Comparison of ENCODE assay signal across 11 cellular contexts in the genomic region with DNA sequence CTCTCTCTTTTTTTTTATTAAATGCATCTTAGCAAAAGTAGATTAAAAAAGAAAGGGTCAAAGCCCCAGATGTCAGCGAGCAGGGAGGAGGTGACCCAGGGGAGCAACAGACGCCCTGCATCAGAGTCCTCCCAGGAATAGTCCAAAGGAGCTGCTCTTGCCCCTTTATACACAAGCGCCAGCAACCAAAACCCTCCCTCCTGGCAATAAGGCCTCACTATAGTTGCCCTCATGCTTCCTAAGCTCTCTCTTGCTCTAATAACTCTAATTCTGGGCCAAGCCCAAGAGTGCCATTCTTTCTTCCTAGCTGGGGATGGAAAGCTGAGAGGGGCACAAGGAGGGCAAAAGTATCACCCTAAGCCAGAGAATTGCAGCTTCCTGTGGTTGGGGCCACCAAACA. TPM values are rescaled to one million over a fixed set of nuclear protein-coding genes. Genes with fewer than 3 reads are reported as not detected.
A peak's percentile ranks its signal among the peaks of the same experiment; 100 is the strongest.
DNase-seq lines count a peak whose midpoint lies in the region; ATAC-seq and TF ChIP-seq lines count a peak whose summit lies in the region.
"Had no signal": no experiment of that assay in that cellular context is flagged by ENCODE, and none has a peak within 500 bp of the region (broad histone marks: within the 10 kb centered on the region; RNA-seq: fewer than 3 reads in every experiment).

No MANE protein-coding gene starts in this region.

- H3K79me2 ChIP-seq in DOHH2 (ENCODE audit: control insufficient read depth, low read length) (peaks cover 14% of the 10 kb centered on the region), SU-DHL-6 (ENCODE audit: insufficient read depth, low read length) (no peaks in the 10 kb centered on the region; the same call in 1 of the 2 replicates)

- intact Hi-C loops in psoas muscle (cut with DNase I), result no loop called here

- peak overlapping the region; percentile 84 for H3K9ac ChIP-seq in SU-DHL-6 (ENCODE audit: low read length)

- TF ChIP-seq CTCF in DOHH2 (IDR thresholded peaks at IDR 0.05; ENCODE audit: low read depth, low read length, poor library complexity, severe bottlenecking), result no peak
- TF ChIP-seq CTCF in SU-DHL-6 (IDR thresholded peaks at IDR 0.05; ENCODE audit: insufficient read depth, low read length, poor library complexity, severe bottlenecking), result no peak
- TF ChIP-seq CTCF in gastroesophageal sphincter (IDR thresholded peaks at IDR 0.05), result no peak
- no peak for TF ChIP-seq CTCF in psoas muscle (IDR thresholded peaks at IDR 0.05)

- H3K36me3 ChIP-seq in DOHH2 (ENCODE audit: control insufficient read depth, low read length), result peaks cover 81% of the 10 kb centered on the region
- no peaks in the 10 kb centered on the region; the same call in 1 of the 2 replicates for H3K36me3 ChIP-seq in SU-DHL-6 (ENCODE audit: low read length)
- H3K36me3 ChIP-seq in gastroesophageal sphincter, result peaks cover 0 to 43% of the 10 kb centered on the region in 2 donors
- peaks cover 10 to 57% of the 10 kb centered on the region in 2 donors for H3K36me3 ChIP-seq in psoas muscle (ENCODE audit: insufficient read depth in 1 of 2, low read depth in 1 of 2)

- H4K20me1 ChIP-seq in DOHH2 (ENCODE audit: control insufficient read depth, insufficient read depth, low read depth, low read length) (no peaks in the 10 kb centered on the region), SU-DHL-6 (ENCODE audit: low read depth, low read length) (no peaks in the 10 kb centered on the region)

- H3K4me2 ChIP-seq in DOHH2 (ENCODE audit: low read length) (peak overlapping the region; percentile 97), SU-DHL-6 (ENCODE audit: low read depth, low read length, poor library complexity, severe bottlenecking) (peak overlapping the region; percentile 87)

- no peak for TF ChIP-seq EP300 in gastroesophageal sphincter (IDR thresholded peaks at IDR 0.05)

- H3K27me3 Mint-ChIP-seq in activated T-cell treated with anti-CD3 and anti-CD28 coated beads, Interleukin-2, amount 50 U/mL, for 4 hours (ENCODE audit: low read depth), result no peaks in the 10 kb centered on the region

- H3K27me3 ChIP-seq in DOHH2 (ENCODE audit: control insufficient read depth, low read length) (no peaks in the 10 kb centered on the region), SU-DHL-6 (ENCODE audit: low read length) (no peaks in the 10 kb centered on the region), gastroesophageal sphincter (no peaks in the 10 kb centered on the region), psoas muscle (ENCODE audit: insufficient read depth in 3 of 3, low read length in 2 of 3) (no peaks in the 10 kb centered on the region)
- H3K27me3 ChIP-seq: Peyer's patch had no signal

- H3K9me3 ChIP-seq in DOHH2 (ENCODE audit: control insufficient read depth, insufficient read depth, low read length), result no peaks in the 10 kb centered on the region
- H3K9me3 ChIP-seq in SU-DHL-6 (ENCODE audit: insufficient read depth, low read length), result no peaks in the 10 kb centered on the region
- no peaks in the 10 kb centered on the region for H3K9me3 ChIP-seq in gastroesophageal sphincter
- H3K9me3 ChIP-seq in psoas muscle, result no peaks in the 10 kb centered on the region
- H3K9me3 ChIP-seq: Peyer's patch had no signal

- H2AFZ ChIP-seq in SU-DHL-6 (ENCODE audit: low read depth, low read length, severe bottlenecking), result no peak overlapping the region

- peaks cover 37% of the 10 kb centered on the region for H3K36me3 Mint-ChIP-seq in activated T-cell treated with anti-CD3 and anti-CD28 coated beads, Interleukin-2, amount 50 U/mL, for 4 hours (ENCODE audit: insufficient read depth)

- H3F3A ChIP-seq in DOHH2 (ENCODE audit: control insufficient read depth, insufficient read depth), result peaks cover 35% of the 10 kb centered on the region
- H3F3A ChIP-seq in SU-DHL-6 (ENCODE audit: insufficient read depth), result peaks cover 89% of the 10 kb centered on the region

- H3K9me2 ChIP-seq in DOHH2 (replicated peaks; ENCODE audit: control insufficient read depth, low read length) (no peaks in the 10 kb centered on the region), SU-DHL-6 (replicated peaks; ENCODE audit: insufficient read depth, low read length) (no peaks in the 10 kb centered on the region)

- H3K27ac ChIP-seq in DOHH2 (ENCODE audit: low read depth, low read length) (peak overlapping the region; percentile 100), SU-DHL-6 (ENCODE audit: low read depth, low read length) (peak overlapping the region; percentile 99), gastroesophageal sphincter (peak overlapping the region; percentile 89 to 97 (median 95)), psoas muscle (peak overlapping the region; percentile 90)

- no peak overlapping the region for H3K4me3 Mint-ChIP-seq in activated T-cell treated with anti-CD3 and anti-CD28 coated beads, Interleukin-2, amount 50 U/mL, for 4 hours

- WGBS in gastroesophageal sphincter (ENCODE audit: low coverage in 1 of 2), 2 donors, result 38 to 67% methylated on average over 1 to 2 of the region's 3 CpGs
- WGBS in psoas muscle, 3 donors, result 60 to 76% (median 63%) methylated on average over 3 of the region's 3 CpGs

- H3K4me3 ChIP-seq in DOHH2 (ENCODE audit: low read length), result peak overlapping the region; percentile 79
- H3K4me3 ChIP-seq in SU-DHL-6 (ENCODE audit: insufficient read depth, low read length, poor library complexity, severe bottlenecking), result no peak overlapping the region
- H3K4me3 ChIP-seq in gastroesophageal sphincter, result no peak overlapping the region
- no peak overlapping the region for H3K4me3 ChIP-seq in psoas muscle
- H3K4me3 ChIP-seq: Peyer's patch had no signal

- ATAC-seq in gastroesophageal sphincter (no peak), psoas muscle (no peak), GM21447 (IDR thresholded peaks at IDR 0.05; ENCODE audit: unreplicated experiment) (no peak)
- ATAC-seq in activated T-cell treated with anti-CD3 and anti-CD28 coated beads, Interleukin-2, amount 50 U/mL, for 4 hours, result no peak

- no peaks in the 10 kb centered on the region for H3K9me3 Mint-ChIP-seq in activated T-cell treated with anti-CD3 and anti-CD28 coated beads, Interleukin-2, amount 50 U/mL, for 4 hours

- peaks cover 38% of the 10 kb centered on the region for H3K4me1 Mint-ChIP-seq in activated T-cell treated with anti-CD3 and anti-CD28 coated beads, Interleukin-2, amount 50 U/mL, for 4 hours (ENCODE audit: low read depth)

- H3K4me1 ChIP-seq in DOHH2 (ENCODE audit: control insufficient read depth, low read length) (peaks cover 80% of the 10 kb centered on the region), gastroesophageal sphincter (peaks cover 2 to 79% (median 21%) of the 10 kb centered on the region in 3 donors), psoas muscle (peaks cover 69% of the 10 kb centered on the region)

- DNase-seq in psoas muscle (no peak), C1 segment of cervical spinal cord (lab: John Stamatoyannopoulos, UW) (no peak), OCI-M1 (lab: John Stamatoyannopoulos, UW) (no peak)
- DNase-seq in activated T-cell treated with anti-CD3 and anti-CD28 coated beads, Interleukin-2, amount 50 U/mL, for 4 hours, result no peak
- DNase-seq: NCI-H1105; Peyer's patch; stimulated activated CD4-positive, alpha-beta T cell treated with anti-CD3 and anti-CD28 coated beads, Interleukin-4, amount 100 ng/mL, for 1 hour had no signal

- no peak for TF ChIP-seq POLR2A in gastroesophageal sphincter (IDR thresholded peaks at IDR 0.05)

RNA-seq across cellular contexts. Expression of a gene that starts 26.3 kb away (rescaled TPM):
- 1 to 10 TPM in 3 of 4 donors, under 1 TPM in 1; 0.07 to 5.1 (median 1.8) TPM for total RNA-seq in gastroesophageal sphincter
- 1 to 10 TPM in 1 of 4 donors, under 1 TPM in 3; 0.49 to 1.2 (median 0.65) TPM for total RNA-seq in psoas muscle
- polyA plus RNA-seq in psoas muscle, result under 1 TPM in 2 of 3 donors, not detected in 1; 0.08 to 0.95 TPM
- total RNA-seq in activated T-cell treated with anti-CD3 and anti-CD28 coated beads, Interleukin-2, amount 50 U/mL, for 4 hours, result not detected

RNA-seq across cellular contexts. Expression of a gene that starts 30.3 kb away (rescaled TPM):
- total RNA-seq in gastroesophageal sphincter, result 10 to 100 TPM in 1 of 4 donors, 1 to 10 TPM in 2, under 1 TPM in 1; 0.10 to 12.9 (median 2.4) TPM
- 1 to 10 TPM in 1 of 4 donors, under 1 TPM in 3; 0.36 to 1.2 (median 0.65) TPM for total RNA-seq in psoas muscle
- polyA plus RNA-seq in psoas muscle, result under 1 TPM in 2 of 3 donors, not detected in 1; 0.06 to 0.18 TPM
- not detected for total RNA-seq in activated T-cell treated with anti-CD3 and anti-CD28 coated beads, Interleukin-2, amount 50 U/mL, for 4 hours

RNA-seq across cellular contexts. Expression of a gene that starts 39.4 kb away (rescaled TPM):
- total RNA-seq in gastroesophageal sphincter (10 to 100 TPM; 52.6 to 95.6 (median 63.2) TPM), psoas muscle (10 to 100 TPM in 3 of 4 donors, 1 to 10 TPM in 1; 7.3 to 25.2 (median 14.2) TPM)
- polyA plus RNA-seq in psoas muscle, result 10 to 100 TPM in 1 of 3 donors, 1 to 10 TPM in 2; 8.6 to 22.3 (median 9.0) TPM
- under 1 TPM; 0.22 to 0.55 (median 0.48) TPM for total RNA-seq in activated T-cell treated with anti-CD3 and anti-CD28 coated beads, Interleukin-2, amount 50 U/mL, for 4 hours

Comparison
In these comparisons a context has a peak if more than half of its experiments do, and no peak if none do; other contexts are left out.
1. RNA of a gene that starts 39.4 kb away (total RNA-seq): 52.6 to 95.6 TPM in gastroesophageal sphincter and 7.3 to 25.2 TPM in psoas muscle; 0.22 to 0.55 TPM in activated T-cell treated with anti-CD3 and anti-CD28 coated beads, Interleukin-2, amount 50 U/mL, for 4 hours; every median in the first group is over 4 times any median in the second.
2. Peak in every context shown above with its lines, with median percentiles within 50 percentile points of each other: H3K27ac ChIP-seq.